ENCODE assay signal across 8 cellular contexts in genomic region chr12:48956279-48957140, GRCh38. TPM values are rescaled to one million over a fixed set of nuclear protein-coding genes. Genes with fewer than 3 reads are reported as not detected.
DNase-seq lines count a peak whose midpoint lies in the region; ATAC-seq, FAIRE-seq and TF ChIP-seq lines count a peak whose summit lies in the region.

No MANE protein-coding gene starts in this region.

- DNase-seq in CD1c-positive myeloid dendritic cell (ENCODE audit: extremely low spot score) (peak; percentile 93), GM19239 (ENCODE audit: insufficient read length, low spot score) (no peak), LNCaP clone FGC (ENCODE audit: low read depth) (peak; percentile 95), RWPE1 (ENCODE audit: low spot score) (peak; percentile 93), iPS-NIHi7 (ENCODE audit: extremely low spot score) (peak; percentile 93), gastrocnemius medialis (peak; percentile 62 to 68)
- no peak for DNase-seq in central memory CD8-positive, alpha-beta T cell (ENCODE audit: low spot score in 2 of 2)
- DNase-seq in central memory CD4-positive, alpha-beta T cell: no peak

- in situ Hi-C loops in gastrocnemius medialis (cut with MboI; ENCODE audit: low sequenced_read_pairs in 4 of 4): no loop called here

- H3K27me3 ChIP-seq in gastrocnemius medialis: peaks cover 0 to 4% (median 0%) of the 10 kb centered on the region in 3 donors

- H3K4me3 ChIP-seq in LNCaP clone FGC (ENCODE audit: low read depth, low read length) (peak overlapping the region; percentile 95), gastrocnemius medialis (peak overlapping the region; percentile 86 to 100 (median 88))

- H3K9me3 ChIP-seq in gastrocnemius medialis: no peaks in the 10 kb centered on the region

- no peak for TF ChIP-seq CTCF in LNCaP clone FGC (IDR thresholded peaks at IDR 0.05; ENCODE audit: control insufficient read depth, extremely low read depth, insufficient read depth)
- TF ChIP-seq CTCF in RWPE1 (conservative IDR thresholded peaks at IDR 0.05; ENCODE audit: low read depth): no peak
- no peak for TF ChIP-seq CTCF in gastrocnemius medialis (IDR thresholded peaks at IDR 0.05 in 4 of 5, conservative IDR thresholded peaks at IDR 0.05 in 1 of 5)

- peak; percentile 41 for ATAC-seq in central memory CD8-positive, alpha-beta T cell (replicated peaks; ENCODE audit: extremely low read depth, poor library complexity, severe bottlenecking)
- ATAC-seq in gastrocnemius medialis: peak; percentile 55 to 66

- peak overlapping the region; percentile 88 for H3K27ac ChIP-seq in RWPE1
- peak overlapping the region; percentile 58 to 81 (median 74) for H3K27ac ChIP-seq in gastrocnemius medialis

- no peaks in the 10 kb centered on the region for H3K36me3 ChIP-seq in gastrocnemius medialis

- TF ChIP-seq POLR2A in gastrocnemius medialis (IDR thresholded peaks at IDR 0.05): peak in 1 of 2 donors; percentile 14

- CTCF ChIA-PET in RWPE1 (lab: Yijun Ruan, JAX): interaction anchor here (0.6 to 1.4 kb wide), 3 partner anchors 20 to 103 kb away, joined by 3 to 7 read pairs (median 6); no protein-coding TSS in a partner anchor

- H3K9me3 Mint-ChIP-seq in central memory CD8-positive, alpha-beta T cell: no peaks in the 10 kb centered on the region

- peaks cover 19% of the 10 kb centered on the region for H3K36me3 Mint-ChIP-seq in central memory CD8-positive, alpha-beta T cell (ENCODE audit: insufficient read depth)

- intact Hi-C loops in gastrocnemius medialis (cut with DNase I; ENCODE audit: low total_unique reads): no loop called here

- H3K4me1 Mint-ChIP-seq in central memory CD8-positive, alpha-beta T cell: peaks cover 60% of the 10 kb centered on the region

- POLR2A ChIA-PET in RWPE1 (lab: Yijun Ruan, JAX; ENCODE audit: low non-redundant PET): interaction anchor here (0.6 kb wide), 1 partner anchor 172 kb away, joined by 6 read pairs; no protein-coding TSS in a partner anchor

- peak overlapping the region; percentile 89 for H3K27ac Mint-ChIP-seq in central memory CD8-positive, alpha-beta T cell (ENCODE audit: low read depth)

- peak overlapping the region; percentile 89 for H3K4me3 Mint-ChIP-seq in central memory CD8-positive, alpha-beta T cell

- peak; percentile 49 for FAIRE-seq in GM19239 (lab: Jason Lieb, UNC)

- H3K27me3 Mint-ChIP-seq in central memory CD8-positive, alpha-beta T cell: peaks cover 13% of the 10 kb centered on the region

- peaks cover 15 to 16% of the 10 kb centered on the region in 2 donors for H3K4me1 ChIP-seq in gastrocnemius medialis

RNA-seq across cellular contexts. Expression of gene ARF3, which starts 0.8 kb away (rescaled TPM):
- 10 to 100 TPM in 3 of 4 donors, 1 to 10 TPM in 1; 4.9 to 17.2 (median 13.5) TPM for total RNA-seq in gastrocnemius medialis

RNA-seq across cellular contexts. Expression of gene WNT10B, which starts 15.0 kb away (rescaled TPM):
- total RNA-seq in gastrocnemius medialis: not detected

RNA-seq across cellular contexts. Expression of gene WNT1, which starts 21.6 kb away (rescaled TPM):
- not detected for total RNA-seq in gastrocnemius medialis

RNA-seq across cellular contexts. Expression of gene FKBP11, which starts 31.2 kb away (rescaled TPM):
- 1 to 10 TPM in 3 of 4 donors, not detected in 1; 2.1 to 3.9 (median 3.0) TPM for total RNA-seq in gastrocnemius medialis

RNA-seq across cellular contexts. Expression of gene DDN, which starts 42.7 kb away (rescaled TPM):
- total RNA-seq in gastrocnemius medialis: 100 to 1,000 TPM in 3 of 4 donors, 10 to 100 TPM in 1; 26.8 to 415 (median 232) TPM

Comparison
In these comparisons a context has a peak if more than half of its experiments do, and no peak if none do; other contexts are left out.
1. DNase-seq: peak in CD1c-positive myeloid dendritic cell (single experiment), LNCaP clone FGC (single experiment), RWPE1 (single experiment), iPS-NIHi7 (single experiment) and gastrocnemius medialis (2 of 2); none in GM19239 (single experiment), central memory CD8-positive, alpha-beta T cell (0 of 2) and central memory CD4-positive, alpha-beta T cell (single experiment).